Comparison of ENCODE assay signal across 9 cellular contexts in the genomic region with DNA sequence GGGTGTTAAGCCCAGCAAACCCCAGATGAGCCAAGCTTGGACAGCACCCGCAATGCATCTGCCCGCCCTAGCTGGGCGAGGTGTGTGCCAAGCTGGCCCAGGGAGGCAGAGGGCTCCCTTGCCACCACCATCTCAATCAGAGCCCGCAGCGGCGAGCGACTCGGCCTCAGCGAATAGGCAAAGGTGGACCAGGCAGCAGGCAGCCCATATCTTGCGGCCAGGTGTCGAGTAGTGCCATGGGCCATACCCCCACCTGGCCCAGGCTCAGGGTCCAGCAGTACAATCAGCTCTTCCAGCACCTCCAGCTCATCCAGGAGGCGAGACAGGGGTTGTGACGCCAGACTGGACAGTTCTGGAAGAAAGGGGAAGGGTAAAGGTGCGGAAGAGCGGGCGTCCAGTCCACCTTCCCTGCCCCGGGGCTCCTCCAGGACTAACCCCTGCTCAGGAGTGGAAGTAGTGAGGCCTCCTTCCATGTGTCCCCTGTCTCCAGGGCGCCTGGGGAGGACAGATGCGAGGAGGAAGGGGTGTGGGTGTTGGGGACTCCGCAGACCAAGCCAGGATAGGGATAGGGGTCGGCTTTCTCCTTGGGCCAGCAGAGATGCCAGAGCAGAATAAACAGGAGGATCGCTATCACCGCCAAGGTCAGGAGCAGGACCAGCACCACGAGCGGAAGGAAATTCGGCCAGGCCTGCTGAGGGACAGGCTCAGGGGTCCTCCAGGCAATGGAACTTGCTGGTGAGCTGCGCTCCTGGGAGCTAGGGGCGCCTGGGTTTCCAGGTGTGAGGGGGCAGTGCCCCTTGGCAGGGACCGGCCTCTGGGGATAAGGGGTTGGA. TPM values are rescaled to one million over a fixed set of nuclear protein-coding genes. Genes with fewer than 3 reads are reported as not detected.
A peak's percentile ranks its signal among the peaks of the same experiment; 100 is the strongest.
DNase-seq lines count a peak whose midpoint lies in the region; ATAC-seq and TF ChIP-seq lines count a peak whose summit lies in the region.
"Had no signal": no experiment of that assay in that cellular context is flagged by ENCODE, and none has a peak within 500 bp of the region (broad histone marks: within the 10 kb centered on the region; RNA-seq: fewer than 3 reads in every experiment).

No MANE protein-coding gene starts in this region.

- TF ChIP-seq CTCF in left ventricle myocardium inferior (IDR thresholded peaks at IDR 0.05; ENCODE audit: borderline replicate concordance), result no peak
- no peak for TF ChIP-seq CTCF in astrocyte of the cerebellum (IDR thresholded peaks at IDR 0.05; ENCODE audit: low read depth, low read length, missing control alignments)
- no peak for TF ChIP-seq CTCF in uterus (IDR thresholded peaks at IDR 0.05)

- H3K4me1 ChIP-seq in left ventricle myocardium inferior (peaks cover 36% of the 10 kb centered on the region), uterus (peaks cover 0 to 10% of the 10 kb centered on the region in 2 donors)

- peaks cover 53% of the 10 kb centered on the region for H3K36me3 ChIP-seq in left ventricle myocardium inferior
- no peaks in the 10 kb centered on the region for H3K36me3 ChIP-seq in uterus

- peak overlapping the region; percentile 82 for H3K4me3 ChIP-seq in left ventricle myocardium inferior
- H3K4me3 ChIP-seq in astrocyte of the cerebellum (ENCODE audit: low read depth, low read length), result peak overlapping the region; percentile 55
- peak overlapping the region; percentile 60 to 62 for H3K4me3 ChIP-seq in uterus

- peaks cover 28% of the 10 kb centered on the region for H3K4me1 Mint-ChIP-seq in memory B cell

- intact Hi-C loops in left ventricle myocardium inferior (cut with micrococcal nuclease), result no loop called here
- intact Hi-C loops in cardiac septum (cut with DNase I), result loop anchor here (2.0 kb wide), 1 partner anchor 23 kb away; no protein-coding TSS in a partner anchor
- intact Hi-C loops in uterus (cut with DNase I; ENCODE audit: low total_unique reads), result no loop called here

- H3K27me3 ChIP-seq in left ventricle myocardium inferior (ENCODE audit: low read depth), result no peaks in the 10 kb centered on the region
- no peaks in the 10 kb centered on the region for H3K27me3 ChIP-seq in uterus

- no peaks in the 10 kb centered on the region for H3K27me3 Mint-ChIP-seq in memory B cell

- H3K9me3 ChIP-seq in left ventricle myocardium inferior (replicated peaks) (no peaks in the 10 kb centered on the region), uterus (no peaks in the 10 kb centered on the region)

- ATAC-seq in memory B cell (ENCODE audit: low read depth) (no peak), HG02852 (IDR thresholded peaks at IDR 0.05; ENCODE audit: unreplicated experiment) (no peak)

- no peak for TF ChIP-seq POLR2A in uterus (IDR thresholded peaks at IDR 0.05)

- H3K36me3 Mint-ChIP-seq in memory B cell, result peaks cover 18% of the 10 kb centered on the region

- in situ Hi-C loops in astrocyte of the cerebellum (cut with HindIII; ENCODE audit: low sequenced_read_pairs), result no loop called here

- peak overlapping the region; percentile 66 for H3K4me3 Mint-ChIP-seq in memory B cell

- DNase-seq in left ventricle myocardium inferior (no peak), cardiac septum (ENCODE audit: low spot score) (no peak), astrocyte of the cerebellum (ENCODE audit: low read depth) (no peak), memory B cell (ENCODE audit: low spot score in 2 of 2) (no peak), uterus (no peak), EL (no peak)
- DNase-seq in activated effector memory CD4-positive, alpha-beta T cell treated with Interleukin-2 at 50 U/mL for 16 hours, result no peak
- DNase-seq: NCI-H187 treated with DMSO at 0.1 percent for 48 hours had no signal

- H3K9me3 Mint-ChIP-seq in memory B cell, result no peaks in the 10 kb centered on the region

- H3K27ac Mint-ChIP-seq in memory B cell, result no peak overlapping the region

- H3K27ac ChIP-seq in left ventricle myocardium inferior (replicated peaks) (peak overlapping the region; percentile 89), uterus (peak overlapping the region in 1 of 2 donors; percentile 82)

RNA-seq across cellular contexts. Expression of a gene that starts 2.8 kb away (rescaled TPM):
- total RNA-seq in left ventricle myocardium inferior, result 4.9 TPM
- total RNA-seq in cardiac septum, result 4.2 TPM
- total RNA-seq in uterus, result 1 to 10 TPM in 3 of 4 donors, under 1 TPM in 1; 0.77 to 5.3 (median 2.2) TPM

RNA-seq across cellular contexts. Expression of a gene that starts 5.7 kb away (rescaled TPM):
- total RNA-seq in left ventricle myocardium inferior, result 24.9 TPM
- 24.9 TPM for total RNA-seq in cardiac septum
- 100 to 1,000 TPM in 1 of 4 donors, 10 to 100 TPM in 2, 1 to 10 TPM in 1; 6.5 to 116 (median 19.5) TPM for total RNA-seq in uterus

RNA-seq across cellular contexts. Expression of a gene that starts 6.0 kb away (rescaled TPM):
- total RNA-seq in left ventricle myocardium inferior, result 43.1 TPM
- total RNA-seq in cardiac septum, result 43.2 TPM
- 10 to 100 TPM in 3 of 4 donors, 1 to 10 TPM in 1; 5.3 to 37.3 (median 18.8) TPM for total RNA-seq in uterus

RNA-seq across cellular contexts. Expression of a gene that starts 8.9 kb away (rescaled TPM):
- 6.2 TPM for total RNA-seq in left ventricle myocardium inferior
- 9.6 TPM for total RNA-seq in cardiac septum
- 10 to 100 TPM in 3 of 4 donors, 1 to 10 TPM in 1; 6.8 to 31.6 (median 16.9) TPM for total RNA-seq in uterus

RNA-seq across cellular contexts. Expression of a gene that starts 17.3 kb away (rescaled TPM):
- 899 TPM for total RNA-seq in left ventricle myocardium inferior
- total RNA-seq in cardiac septum, result 863 TPM
- 100 to 1,000 TPM in 3 of 4 donors, 10 to 100 TPM in 1; 24.5 to 217 (median 134) TPM for total RNA-seq in uterus
